10 cellular contexts compared by ENCODE assay signal in the genomic region with DNA sequence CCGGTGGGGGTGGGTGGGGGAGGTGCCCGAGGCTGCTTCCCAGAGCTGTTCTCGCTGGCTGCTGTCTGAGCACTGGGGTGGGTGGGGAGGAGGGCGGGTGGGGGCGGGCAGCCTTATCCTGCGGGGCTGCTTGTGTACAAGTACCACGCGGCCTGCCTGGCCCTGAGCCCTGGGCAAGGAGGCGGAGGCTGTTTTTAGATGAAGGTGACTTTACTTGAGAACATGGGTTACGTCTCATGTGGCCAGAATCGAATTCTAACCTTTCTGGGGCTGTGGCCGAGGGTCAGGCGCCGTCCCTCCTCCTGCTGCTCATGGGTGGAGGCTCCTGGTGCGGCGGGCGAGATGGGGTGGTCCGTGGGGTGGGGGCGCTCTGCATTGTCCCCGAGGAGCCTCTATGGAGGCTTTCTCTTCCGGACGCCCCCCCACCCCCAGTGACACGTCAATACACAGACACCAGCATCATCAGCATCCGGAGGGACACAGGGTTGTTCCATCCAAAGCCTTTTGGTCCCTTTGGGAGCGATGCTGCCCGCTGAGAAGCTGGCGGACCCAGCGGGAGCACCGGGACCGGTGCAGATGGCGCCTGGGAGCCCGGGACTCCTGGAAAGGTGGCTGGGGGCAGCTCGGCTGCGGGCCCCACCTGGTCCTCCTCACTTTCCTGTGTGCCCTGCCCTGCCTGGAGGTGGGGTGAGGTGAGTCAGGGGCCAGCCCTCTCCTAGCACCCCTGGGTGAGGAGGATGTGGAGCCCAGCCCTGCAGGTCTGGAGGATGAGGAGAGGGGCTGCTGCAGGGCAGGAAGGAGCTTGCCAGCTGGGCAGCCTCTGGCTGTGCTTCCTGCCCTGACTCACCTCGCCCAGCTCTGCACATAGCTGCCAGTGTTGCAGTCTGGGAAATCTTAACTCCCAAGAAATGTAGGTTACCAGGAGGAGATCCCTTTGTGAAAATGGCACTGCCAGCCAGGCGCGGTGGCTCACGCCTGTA. TPM values are rescaled to one million over a fixed set of nuclear protein-coding genes. Genes with fewer than 3 reads are reported as not detected.
A peak's percentile ranks its signal among the peaks of the same experiment; 100 is the strongest.
DNase-seq lines count a peak whose midpoint lies in the region; ATAC-seq and TF ChIP-seq lines count a peak whose summit lies in the region.
"Had no signal": no experiment of that assay in that cellular context is flagged by ENCODE, and none has a peak within 500 bp of the region (broad histone marks: within the 10 kb centered on the region; RNA-seq: fewer than 3 reads in every experiment).

No MANE protein-coding gene starts in this region.

- no peaks in the 10 kb centered on the region for H3K9me3 Mint-ChIP-seq in stimulated activated memory B cell treated with anti-CD40 and anti-IgM and Interleukin-4, amounts not matched to agents 10 μg/mL and 1 μg/mL and 100 μg/mL, for 72 hours
- H3K9me3 Mint-ChIP-seq: T-helper 1 cell treated with Interleukin-12 subunit alpha and Interleukin-12 subunit beta and Interleukin-4 antibody, amounts not matched to agents 30 μg/mL and 1 μg/mL, for 36 hours had no signal

- H3K27ac ChIP-seq in HL-60 (replicated peaks) (no peak overlapping the region), right cardiac atrium (ENCODE audit: low read length) (peak overlapping the region; percentile 84)
- H3K27ac ChIP-seq in effector memory CD4-positive, alpha-beta T cell (ENCODE audit: insufficient read depth, low read length, poor library complexity, severe bottlenecking) = no peak overlapping the region

- peaks cover 2% of the 10 kb centered on the region for H3K4me1 ChIP-seq in right cardiac atrium (ENCODE audit: control insufficient read depth, insufficient read depth, low read length)
- peaks cover 33% of the 10 kb centered on the region for H3K4me1 ChIP-seq in effector memory CD4-positive, alpha-beta T cell (ENCODE audit: control insufficient read depth, insufficient read depth, low read length, poor library complexity, severe bottlenecking)

- intact Hi-C loops in right cardiac atrium (cut with DNase I) = no loop called here

- WGBS in right cardiac atrium = 43% methylated on average over 38 of the region's 38 CpGs

- H3K27me3 ChIP-seq in HL-60 (ENCODE audit: insufficient read depth, poor library complexity, severe bottlenecking) (no peaks in the 10 kb centered on the region), right cardiac atrium (ENCODE audit: control insufficient read depth, insufficient read depth) (no peaks in the 10 kb centered on the region)
- no peaks in the 10 kb centered on the region for H3K27me3 ChIP-seq in effector memory CD4-positive, alpha-beta T cell (replicated peaks; ENCODE audit: control insufficient read depth, insufficient read depth, low read length, poor library complexity, severe bottlenecking)

- no peaks in the 10 kb centered on the region for H3K27me3 Mint-ChIP-seq in stimulated activated memory B cell treated with anti-CD40 and anti-IgM and Interleukin-4, amounts not matched to agents 10 μg/mL and 1 μg/mL and 100 μg/mL, for 72 hours

- H3K4me3 ChIP-seq in HL-60 (replicated peaks; ENCODE audit: insufficient read depth, low read length) (peak overlapping the region; percentile 95), right cardiac atrium (ENCODE audit: low read length) (peak overlapping the region; percentile 50)
- no peak overlapping the region for H3K4me3 ChIP-seq in effector memory CD4-positive, alpha-beta T cell (ENCODE audit: insufficient read depth, low read depth, low read length, poor library complexity, severe bottlenecking)

- TF ChIP-seq CTCF in HL-60 (IDR thresholded peaks at IDR 0.05; ENCODE audit: insufficient read depth, low read length) = no peak

- peak overlapping the region; percentile 47 for H3K4me3 Mint-ChIP-seq in stimulated activated memory B cell treated with anti-CD40 and anti-IgM and Interleukin-4, amounts not matched to agents 10 μg/mL and 1 μg/mL and 100 μg/mL, for 72 hours

- H3K36me3 Mint-ChIP-seq in stimulated activated memory B cell treated with anti-CD40 and anti-IgM and Interleukin-4, amounts not matched to agents 10 μg/mL and 1 μg/mL and 100 μg/mL, for 72 hours = peaks cover 25% of the 10 kb centered on the region

- peak; percentile 41 to 44 for ATAC-seq in right cardiac atrium
- no peak for ATAC-seq in stimulated activated memory B cell treated with anti-CD40 and anti-IgM and Interleukin-4, amounts not matched to agents 10 μg/mL and 1 μg/mL and 100 μg/mL, for 72 hours
- no peak for ATAC-seq in GM21526 (IDR thresholded peaks at IDR 0.05; ENCODE audit: low FRiP score, unreplicated experiment)

- H3K27ac Mint-ChIP-seq in stimulated activated memory B cell treated with anti-CD40 and anti-IgM and Interleukin-4, amounts not matched to agents 10 μg/mL and 1 μg/mL and 100 μg/mL, for 72 hours = peak overlapping the region; percentile 85
- H3K27ac Mint-ChIP-seq: T-helper 1 cell treated with Interleukin-12 subunit alpha and Interleukin-12 subunit beta and Interleukin-4 antibody, amounts not matched to agents 30 μg/mL and 1 μg/mL, for 36 hours had no signal

- H3K4me1 Mint-ChIP-seq in stimulated activated memory B cell treated with anti-CD40 and anti-IgM and Interleukin-4, amounts not matched to agents 10 μg/mL and 1 μg/mL and 100 μg/mL, for 72 hours = peaks cover 52% of the 10 kb centered on the region

- H3K36me3 ChIP-seq in effector memory CD4-positive, alpha-beta T cell (ENCODE audit: control insufficient read depth, insufficient read depth, low read length) = peaks cover 20% of the 10 kb centered on the region

- DNase-seq in HL-60 (ENCODE audit: low read depth in 1 of 2, low spot score in 1 of 2) (no peak), astrocyte of the hippocampus (ENCODE audit: low read depth, low spot score) (peak; percentile 73), right cardiac atrium (peak; percentile 72 to 89 (median 89)), SIG-M5 treated with dmso at 0.1 percent for 504 hours (lab: John Stamatoyannopoulos, UW; ENCODE audit: unreplicated experiment) (no peak)
- no peak for DNase-seq in effector memory CD4-positive, alpha-beta T cell
- DNase-seq in stimulated activated CD4-positive, alpha-beta T cell treated with anti-CD3 and anti-CD28 coated beads, Interleukin-2, amount 100 ng/mL, for 48 hours = no peak
- DNase-seq: stimulated activated naive CD4-positive, alpha-beta T cell had no signal

- H3K9me3 ChIP-seq in right cardiac atrium (ENCODE audit: control insufficient read depth, low read length) = no peaks in the 10 kb centered on the region
- no peaks in the 10 kb centered on the region for H3K9me3 ChIP-seq in effector memory CD4-positive, alpha-beta T cell (ENCODE audit: control insufficient read depth, low read length)

RNA-seq across cellular contexts. Expression of a gene that starts 3.4 kb away (rescaled TPM):
- total RNA-seq in right cardiac atrium = 1,000 to 10,000 TPM; 1,142 to 1,510 (median 1,274) TPM
- polyA plus RNA-seq in right cardiac atrium = 1,705 TPM

RNA-seq across cellular contexts. Expression of a gene that starts 13.9 kb away (rescaled TPM):
- total RNA-seq in right cardiac atrium = 10 to 100 TPM; 15.8 to 24.7 (median 21.7) TPM
- 19.3 TPM for polyA plus RNA-seq in right cardiac atrium

RNA-seq across cellular contexts. Expression of a gene that starts 32.0 kb away (rescaled TPM):
- total RNA-seq in right cardiac atrium = under 1 TPM in 2 of 4 donors, not detected in 2; 0.26 to 0.32 TPM
- polyA plus RNA-seq in right cardiac atrium = 0.43 TPM

RNA-seq across cellular contexts. Expression of a gene that starts 44.3 kb away (rescaled TPM):
- total RNA-seq in right cardiac atrium = 10 to 100 TPM; 66.8 to 78.4 (median 74.3) TPM
- 95.8 TPM for polyA plus RNA-seq in right cardiac atrium

RNA-seq across cellular contexts. Expression of a gene that starts 57.5 kb away (rescaled TPM):
- total RNA-seq in right cardiac atrium = 10 to 100 TPM; 36.1 to 46.4 (median 45.1) TPM
- 36.8 TPM for polyA plus RNA-seq in right cardiac atrium

Comparison
In these comparisons a context has a peak if more than half of its experiments do, and no peak if none do; other contexts are left out.
1. DNase-seq: peak in astrocyte of the hippocampus (single experiment) and right cardiac atrium (3 of 3); none in HL-60 (0 of 2), effector memory CD4-positive, alpha-beta T cell (0 of 3), stimulated activated CD4-positive, alpha-beta T cell treated with anti-CD3 and anti-CD28 coated beads, Interleukin-2, amount 100 ng/mL, for 48 hours (0 of 2) and SIG-M5 treated with dmso at 0.1 percent for 504 hours (single experiment).
2. ATAC-seq: peak in right cardiac atrium (2 of 2); none in stimulated activated memory B cell treated with anti-CD40 and anti-IgM and Interleukin-4, amounts not matched to agents 10 μg/mL and 1 μg/mL and 100 μg/mL, for 72 hours (single experiment) and GM21526 (single experiment).